ENCODE assay signal across 8 cellular contexts in genomic region chr3:101725890-101726275, GRCh38. TPM values are rescaled to one million over a fixed set of nuclear protein-coding genes. Genes with fewer than 3 reads are reported as not detected.
DNase-seq lines count a peak whose midpoint lies in the region; ATAC-seq, FAIRE-seq and TF ChIP-seq lines count a peak whose summit lies in the region.

No MANE protein-coding gene starts in this region.

- intact Hi-C loops in natural killer cell (cut with micrococcal nuclease) (loop anchor here (2.0 kb wide), 1 partner anchor 39 kb away; the partner anchor contains the start of gene RPL24), pancreas (cut with DNase I) (no loop called here)

- H3K4me3 Mint-ChIP-seq in natural killer cell = peak overlapping the region; percentile 98

- WGBS in pancreas, 2 donors = 54 to 57% methylated on average over 3 of the region's 3 CpGs

- no peaks in the 10 kb centered on the region for H3K27me3 Mint-ChIP-seq in natural killer cell (ENCODE audit: low read depth in 2 of 2)

- CTCF ChIA-PET in BJ (lab: Yijun Ruan, JAX) = interaction anchor here (0.9 to 2.9 kb wide), 2 partner anchors 9 to 18 kb away, joined by 5 to 14 read pairs; no protein-coding TSS in a partner anchor

- peak overlapping the region; percentile 90 to 95 for H3K27ac Mint-ChIP-seq in natural killer cell

- H3K4me1 ChIP-seq in pancreas = peaks cover 0 to 7% (median 0%) of the 10 kb centered on the region in 3 donors

- no peaks in the 10 kb centered on the region for H3K36me3 ChIP-seq in BJ (ENCODE audit: control insufficient read depth, insufficient read depth, low read length)
- peaks cover 46% of the 10 kb centered on the region for H3K36me3 ChIP-seq in KOPT-K1 (ENCODE audit: insufficient read depth, low read length)
- no peaks in the 10 kb centered on the region for H3K36me3 ChIP-seq in pancreas

- FAIRE-seq in pancreas (lab: Jason Lieb, UNC) = no peak

- H3K36me3 Mint-ChIP-seq in natural killer cell = no peaks in the 10 kb centered on the region

- peaks cover 17 to 25% of the 10 kb centered on the region in 2 donors for H3K4me1 Mint-ChIP-seq in natural killer cell

- DNase-seq in BJ (ENCODE audit: low read depth) (no peak), choroid plexus epithelial cell (ENCODE audit: low read depth) (no peak), natural killer cell (no peak), pancreas (no peak)
- DNase-seq in activated CD8-positive, alpha-beta memory T cell treated with anti-CD3 and anti-CD28 coated beads, Interleukin-2, amount 50 U/mL, for 4 hours = no peak
- no peak for DNase-seq in activated CD4-positive, alpha-beta T cell treated with anti-CD3 and anti-CD28 coated beads, Interleukin-2, amount 50 U/mL, for 1 hour

- ATAC-seq in natural killer cell = no peak
- no peak for ATAC-seq in HG03095 (IDR thresholded peaks at IDR 0.05; ENCODE audit: unreplicated experiment)
- no peak for ATAC-seq in pancreas

- POLR2A ChIA-PET in BJ (lab: Charles Lee) = no interaction called here

- peak overlapping the region; percentile 86 for H3K27ac ChIP-seq in KOPT-K1 (ENCODE audit: low read depth, low read length, poor library complexity, severe bottlenecking)
- no peak overlapping the region for H3K27ac ChIP-seq in pancreas

- H3K9me3 Mint-ChIP-seq in natural killer cell = no peaks in the 10 kb centered on the region

- TF ChIP-seq CTCF in BJ (IDR thresholded peaks at IDR 0.05; ENCODE audit: insufficient read depth, low read depth, low read length) (no peak), choroid plexus epithelial cell (conservative IDR thresholded peaks at IDR 0.05; ENCODE audit: low read depth, low read length) (no peak), natural killer cell (IDR thresholded peaks at IDR 0.05) (no peak), pancreas (IDR thresholded peaks at IDR 0.05) (no peak)

- H3K4me3 ChIP-seq in BJ (ENCODE audit: low read depth, low read length) = peak overlapping the region; percentile 68
- peak overlapping the region; percentile 84 for H3K4me3 ChIP-seq in choroid plexus epithelial cell (ENCODE audit: low read depth, low read length)
- peak overlapping the region in 1 of 4 donors; percentile 68 for H3K4me3 ChIP-seq in pancreas

- H3K27me3 ChIP-seq in BJ (ENCODE audit: control insufficient read depth, insufficient read depth, low read length) (no peaks in the 10 kb centered on the region), pancreas (no peaks in the 10 kb centered on the region)

- no peaks in the 10 kb centered on the region for H3K9me3 ChIP-seq in KOPT-K1 (ENCODE audit: insufficient read depth, low read length, poor library complexity, severe bottlenecking)
- H3K9me3 ChIP-seq in pancreas = no peaks in the 10 kb centered on the region

RNA-seq across cellular contexts. Expression of gene CEP97, which starts 1.5 kb away (rescaled TPM):
- 1.2 and 2.5 TPM in 2 replicates for polyA plus RNA-seq in BJ (2011; rRNA removed)
- 3.5 and 3.6 TPM in 2 replicates for polyA minus RNA-seq in BJ (2011; rRNA and poly(A)+ RNA removed)
- 10 to 100 TPM in 1 of 3 donors, 1 to 10 TPM in 2; 8.5 to 11.0 (median 9.4) TPM for total RNA-seq in natural killer cell
- total RNA-seq in pancreas = 1 to 10 TPM; 1.4 to 4.6 (median 2.3) TPM
- 1 to 10 TPM in 1 of 2 donors, under 1 TPM in 1; 0.76 to 1.4 TPM for polyA plus RNA-seq in pancreas

RNA-seq across cellular contexts. Expression of gene RPL24, which starts 39.4 kb away (rescaled TPM):
- polyA plus RNA-seq in BJ (2011; rRNA removed) = 1,257 and 2,029 TPM in 2 replicates
- 209 and 374 TPM in 2 replicates for polyA minus RNA-seq in BJ (2011; rRNA and poly(A)+ RNA removed)
- 100 to 1,000 TPM; 660 to 850 (median 763) TPM for total RNA-seq in natural killer cell
- 1,000 to 10,000 TPM in 1 of 6 donors, 100 to 1,000 TPM in 5; 613 to 1,028 (median 732) TPM for total RNA-seq in pancreas
- 1,000 to 10,000 TPM; 1,530 to 2,125 TPM for polyA plus RNA-seq in pancreas

RNA-seq across cellular contexts. Expression of gene ZBTB11, which starts 49.0 kb away (rescaled TPM):
- polyA plus RNA-seq in BJ (2011; rRNA removed) (4.5 and 9.2 TPM in 2 replicates), pancreas (1 to 10 TPM; 4.5 to 6.8 TPM)
- 6.7 and 6.9 TPM in 2 replicates for polyA minus RNA-seq in BJ (2011; rRNA and poly(A)+ RNA removed)
- total RNA-seq in natural killer cell (10 to 100 TPM; 72.0 to 90.9 (median 83.5) TPM), pancreas (10 to 100 TPM in 1 of 6 donors, 1 to 10 TPM in 5; 5.4 to 11.0 (median 7.7) TPM)

RNA-seq across cellular contexts. Expression of gene NXPE3, which starts 53.1 kb away (rescaled TPM):
- polyA plus RNA-seq in BJ (2011; rRNA removed) (30.3 and 31.2 TPM in 2 replicates), pancreas (1 to 10 TPM; 1.4 to 3.3 TPM)
- 30.9 and 39.0 TPM in 2 replicates for polyA minus RNA-seq in BJ (2011; rRNA and poly(A)+ RNA removed)
- total RNA-seq in natural killer cell (10 to 100 TPM; 17.0 to 27.1 (median 21.1) TPM), pancreas (1 to 10 TPM; 1.8 to 4.3 (median 2.4) TPM)

Comparison
In these comparisons a context has a peak if more than half of its experiments do, and no peak if none do; other contexts are left out.
1. RNA of gene ZBTB11, which starts 49.0 kb away (total RNA-seq): 72.0 to 90.9 TPM in natural killer cell; 5.4 to 11.0 TPM in pancreas; every median in the first group is over 4 times any median in the second.